ENCODE assay signal across 32 cellular contexts in the genomic region with DNA sequence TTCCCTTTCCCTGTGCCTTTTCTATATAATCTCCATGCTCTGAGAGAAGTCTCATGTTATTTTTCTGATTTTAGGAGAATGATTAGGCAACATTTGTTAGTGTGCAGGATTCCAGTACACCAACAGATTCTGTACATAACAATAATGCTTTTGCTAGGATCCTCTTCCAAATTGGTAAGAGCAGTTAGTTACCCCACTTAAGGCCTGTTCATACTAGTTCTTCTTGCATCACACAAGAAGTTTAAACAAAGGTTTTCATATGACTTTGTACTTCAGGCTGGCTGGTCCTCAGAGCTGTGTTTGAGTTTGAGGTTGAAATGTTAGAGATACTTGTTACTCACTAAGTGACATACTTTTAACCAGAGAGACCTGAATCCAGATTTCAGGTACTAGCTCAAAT.
"Had no signal": no experiment of that assay in that cellular context is flagged by ENCODE, and none has a peak within 500 bp of the region (broad histone marks: within the 10 kb centered on the region; RNA-seq: fewer than 3 reads in every experiment).

No MANE protein-coding gene starts in this region.

- DNase-seq: activated CD4-positive, alpha-beta memory T cell treated with anti-CD3 and anti-CD28 coated beads, Interleukin-2, amount 10 ng/mL, durations not matched to agents 7 days and 5 days; activated CD4-positive, alpha-beta T cell treated with anti-CD3 and anti-CD28 coated beads for 1 hour; activated CD4-positive, alpha-beta T cell treated with anti-CD3 and anti-CD28 coated beads for 48 hours; activated CD4-positive, CD25-positive, alpha-beta regulatory T cell; activated CD8-positive, alpha-beta memory T cell treated with anti-CD3 and anti-CD28 coated beads for 24 hours; activated CD8-positive, alpha-beta memory T cell treated with anti-CD3 and anti-CD28 coated beads, Interleukin-2, amount 10 ng/mL, durations not matched to agents 7 days and 5 days; activated CD8-positive, alpha-beta memory T cell treated with anti-CD3 and anti-CD28 coated beads, Interleukin-2, amount 50 U/mL, for 48 hours; activated effector memory CD4-positive, alpha-beta T cell treated with Interleukin-2 at 50 U/mL for 16 hours; activated naive CD4-positive, alpha-beta T cell treated with anti-CD3 and anti-CD28 coated beads, Interleukin-2, amount 10 ng/mL, durations not matched to agents 7 days and 5 days; activated naive CD8-positive, alpha-beta T cell treated with anti-CD3 and anti-CD28 coated beads, Interleukin-2, amount 50 U/mL, for 24 hours; activated T-cell treated with anti-CD3 and anti-CD28 coated beads, Interleukin-2, amount 50 U/mL, for 48 hours; amniotic stem cell; aorta; brain microvascular endothelial cell; NCI-H1092 treated with DMSO at 0.1 percent for 48 hours; NCI-H1417; NCI-H146; NCI-H187 treated with DMSO at 0.1 percent for 48 hours; NCI-H2081; NCI-H345; NCI-H526; NCI-H748 treated with DMSO at 0.1 percent for 48 hours; NK-92 treated with Interleukin-12 subunit alpha and Interleukin-12 subunit beta, amount 100 ng/mL, for 24 hours; PC-9; SIG-M5; SW 1271; T1000; WERI-Rb-1 had no signal

- H3K27me3 ChIP-seq: brain microvascular endothelial cell, cardiac muscle cell had no signal

- H2AFZ ChIP-seq: PC-9 had no signal

- H3K4me2 ChIP-seq: KMS-11, PC-9 had no signal

- H3K27ac ChIP-seq: brain microvascular endothelial cell, cardiac muscle cell, KMS-11, PC-9, RWPE1, WERI-Rb-1 had no signal

- H3K36me3 ChIP-seq: brain microvascular endothelial cell, cardiac muscle cell, WERI-Rb-1 had no signal

- H3K4me3 ChIP-seq: cardiac muscle cell, PC-9 had no signal

- ATAC-seq: activated CD8-positive, alpha-beta memory T cell treated with anti-CD3 and anti-CD28 coated beads, Interleukin-2, amount 10 ng/mL, durations not matched to agents 7 days and 5 days; activated naive CD8-positive, alpha-beta T cell treated with anti-CD3 and anti-CD28 coated beads, Interleukin-2, amount 50 U/mL, for 24 hours; Right ventricle myocardium inferior had no signal

- H3K9ac ChIP-seq: KMS-11 had no signal
